ENCODE assay signal across 12 cellular contexts in the genomic region with DNA sequence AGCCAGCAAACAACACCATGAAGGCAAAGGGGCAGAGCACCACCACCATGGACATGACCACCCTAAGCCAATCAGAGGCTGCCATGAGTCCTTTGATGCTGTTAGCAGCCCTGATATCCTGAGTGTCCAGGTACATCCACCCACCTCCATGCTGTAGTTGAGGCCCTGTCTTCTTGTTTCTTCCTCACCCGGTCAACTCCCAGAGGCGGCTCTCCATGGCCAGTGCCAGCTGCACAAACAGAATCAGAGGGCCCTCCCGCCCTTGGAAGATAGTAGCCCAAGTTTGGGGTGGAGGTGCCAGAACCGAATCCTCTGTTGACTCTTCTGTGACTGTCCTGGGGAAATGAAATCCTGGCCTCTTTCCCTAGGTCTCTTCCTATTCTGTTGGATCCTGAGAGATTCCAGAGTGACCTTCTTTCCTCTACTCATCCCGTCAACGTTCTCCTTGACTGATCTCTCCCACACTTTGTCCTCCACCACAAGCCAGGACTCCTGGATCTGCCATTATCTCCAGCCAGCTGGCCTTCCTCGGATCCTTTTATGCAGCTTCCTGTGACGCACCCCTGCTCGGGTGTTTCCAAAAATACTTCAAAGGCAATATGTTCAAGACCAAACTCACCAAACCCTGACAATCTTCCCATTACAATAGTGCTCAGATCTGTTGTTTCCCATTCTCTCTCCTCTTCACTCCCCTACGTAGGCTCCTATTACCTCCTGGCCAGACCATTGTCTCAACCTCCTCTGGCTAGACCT.
"Had no signal": no experiment of that assay in that cellular context is flagged by ENCODE, and none has a peak within 500 bp of the region (broad histone marks: within the 10 kb centered on the region; RNA-seq: fewer than 3 reads in every experiment).

No MANE protein-coding gene starts in this region.

- DNase-seq: activated CD4-positive, alpha-beta T cell treated with anti-CD3 and anti-CD28 coated beads, Interleukin-2, amount 50 U/mL, for 1 hour; activated CD4-positive, CD25-positive, alpha-beta regulatory T cell; activated T-cell treated with anti-CD3 and anti-CD28 coated beads, Interleukin-2, amount 50 U/mL, for 1 hour; amygdala; foreskin keratinocyte; mesendoderm; stimulated activated CD4-positive, alpha-beta T cell treated with anti-CD3 and anti-CD28 coated beads, Interleukin-1b, Interleukin-23, amount 100 ng/mL, for 48 hours; T-helper 17 cell had no signal

- H3K4me3 ChIP-seq: ovary, smooth muscle cell, tibial nerve had no signal

- FAIRE-seq: islet of Langerhans had no signal
